ENCODE assay signal across 20 cellular contexts in genomic region chr12:71688961-71689570, GRCh38. TPM values are rescaled to one million over a fixed set of nuclear protein-coding genes. Genes with fewer than 3 reads are reported as not detected.
A peak's percentile ranks its signal among the peaks of the same experiment; 100 is the strongest.
DNase-seq lines count a peak whose midpoint lies in the region; ATAC-seq and TF ChIP-seq lines count a peak whose summit lies in the region.
"Had no signal": no experiment of that assay in that cellular context is flagged by ENCODE, and none has a peak within 500 bp of the region (broad histone marks: within the 10 kb centered on the region; RNA-seq: fewer than 3 reads in every experiment).

No MANE protein-coding gene starts in this region.

- H3K27ac ChIP-seq in epithelial cell of prostate (peak overlapping the region; percentile 84), gastrocnemius medialis (peak overlapping the region in 3 of 4 donors; percentile 12 to 90 (median 19))
- H3K27ac ChIP-seq: ascending aorta, gastroesophageal sphincter, left ventricle myocardium inferior, right lobe of liver had no signal

- peaks cover 47 to 62% of the 10 kb centered on the region in 2 donors for H3K4me1 ChIP-seq in gastrocnemius medialis

- no peaks in the 10 kb centered on the region for H3K9me3 ChIP-seq in gastrocnemius medialis
- H3K9me3 ChIP-seq: ascending aorta, gastroesophageal sphincter, left ventricle myocardium inferior, right lobe of liver, stomach had no signal

- in situ Hi-C loops in gastrocnemius medialis (cut with MboI; ENCODE audit: low sequenced_read_pairs in 4 of 4): loop anchor here in 1 of 4 donors (10.0 kb wide), 1 partner anchor 66 kb away; the partner anchor contains the start of gene RAB21

- no peaks in the 10 kb centered on the region for H3K27me3 ChIP-seq in GM06990 (replicated peaks; ENCODE audit: control insufficient read depth, insufficient read depth, low read length)
- no peaks in the 10 kb centered on the region for H3K27me3 ChIP-seq in gastrocnemius medialis
- H3K27me3 ChIP-seq: ascending aorta, gastroesophageal sphincter, right lobe of liver, stomach had no signal

- no peak for TF ChIP-seq POLR2A in NB4 (IDR thresholded peaks at IDR 0.05; ENCODE audit: extremely low read depth, insufficient read length)
- TF ChIP-seq POLR2A in gastrocnemius medialis (IDR thresholded peaks at IDR 0.05): no peak

- no peak for DNase-seq in GM06990 (ENCODE audit: extremely low read depth, insufficient read length)
- no peak for DNase-seq in NB4 (ENCODE audit: low read depth)
- no peak for DNase-seq in epithelial cell of prostate (ENCODE audit: low read depth, low spot score)
- no peak for DNase-seq in gastrocnemius medialis
- DNase-seq in iPS-NIHi7 (ENCODE audit: extremely low spot score): no peak
- DNase-seq in activated CD4-positive, alpha-beta T cell treated with anti-CD3 and anti-CD28 coated beads for 4 hours: no peak
- DNase-seq in NCI-H510A (lab: John Stamatoyannopoulos, UW): no peak
- DNase-seq: activated CD4-positive, alpha-beta T cell treated with anti-CD3 and anti-CD28 coated beads, Interleukin-2, amount 50 U/mL, for 4 hours; activated naive CD4-positive, alpha-beta T cell; Kasumi-1; left ventricle myocardium inferior; NCI-H1436; NCI-H774; occipital lobe; right lobe of liver; stimulated activated CD4-positive, alpha-beta T cell treated with anti-CD3 and anti-CD28 coated beads, Interleukin-1b, Interleukin-23, amount 100 ng/mL, for 48 hours; stomach had no signal

- H3K36me3 ChIP-seq in GM06990 (ENCODE audit: control insufficient read depth, insufficient read depth, low read length) (no peaks in the 10 kb centered on the region), gastrocnemius medialis (no peaks in the 10 kb centered on the region)
- H3K36me3 ChIP-seq: ascending aorta, gastroesophageal sphincter, left ventricle myocardium inferior, right lobe of liver had no signal

- TF ChIP-seq CTCF in GM06990 (IDR thresholded peaks at IDR 0.05; ENCODE audit: insufficient read depth, low read length, poor library complexity, severe bottlenecking): no peak
- no peak for TF ChIP-seq CTCF in NB4 (IDR thresholded peaks at IDR 0.05; ENCODE audit: low read depth, low read length)
- no peak for TF ChIP-seq CTCF in gastrocnemius medialis (IDR thresholded peaks at IDR 0.05 in 4 of 5, conservative IDR thresholded peaks at IDR 0.05 in 1 of 5)

- intact Hi-C loops in gastrocnemius medialis (cut with DNase I; ENCODE audit: low total_unique reads): loop anchor here (5.0 to 10.0 kb wide), 2 partner anchors 158 to 544 kb away; no protein-coding TSS in a partner anchor

- no peak for ATAC-seq in gastrocnemius medialis
- ATAC-seq in HG03460 (IDR thresholded peaks at IDR 0.05; ENCODE audit: unreplicated experiment): no peak
- ATAC-seq: gastroesophageal sphincter, right lobe of liver had no signal

- H3K4me3 ChIP-seq in GM06990 (replicated peaks; ENCODE audit: low read depth, low read length): peak overlapping the region; percentile 14
- H3K4me3 ChIP-seq in NB4 (ENCODE audit: low read depth, low read length): peak overlapping the region; percentile 10
- no peak overlapping the region for H3K4me3 ChIP-seq in gastrocnemius medialis
- H3K4me3 ChIP-seq: gastroesophageal sphincter, right lobe of liver had no signal

RNA-seq across cellular contexts. Expression of gene TMEM19, which starts 3.2 kb away (rescaled TPM):
- 10 to 100 TPM in 3 of 4 donors, 1 to 10 TPM in 1; 9.3 to 47.0 (median 21.4) TPM for total RNA-seq in gastrocnemius medialis

RNA-seq across cellular contexts. Expression of gene THAP2, which starts 25.0 kb away (rescaled TPM):
- 1 to 10 TPM in 3 of 4 donors, under 1 TPM in 1; 0.93 to 6.6 (median 3.2) TPM for total RNA-seq in gastrocnemius medialis

RNA-seq across cellular contexts. Expression of gene ZFC3H1, which starts 25.4 kb away (rescaled TPM):
- 10 to 100 TPM in 2 of 4 donors, 1 to 10 TPM in 2; 6.5 to 26.4 (median 9.1) TPM for total RNA-seq in gastrocnemius medialis

Comparison
In these comparisons a context has a peak if more than half of its experiments do, and no peak if none do; other contexts are left out.
1. H3K4me3 ChIP-seq: peak in GM06990 (single experiment) and NB4 (single experiment); none in gastrocnemius medialis (0 of 4).